Comparison of ENCODE assay signal across 18 cellular contexts in the genomic region with DNA sequence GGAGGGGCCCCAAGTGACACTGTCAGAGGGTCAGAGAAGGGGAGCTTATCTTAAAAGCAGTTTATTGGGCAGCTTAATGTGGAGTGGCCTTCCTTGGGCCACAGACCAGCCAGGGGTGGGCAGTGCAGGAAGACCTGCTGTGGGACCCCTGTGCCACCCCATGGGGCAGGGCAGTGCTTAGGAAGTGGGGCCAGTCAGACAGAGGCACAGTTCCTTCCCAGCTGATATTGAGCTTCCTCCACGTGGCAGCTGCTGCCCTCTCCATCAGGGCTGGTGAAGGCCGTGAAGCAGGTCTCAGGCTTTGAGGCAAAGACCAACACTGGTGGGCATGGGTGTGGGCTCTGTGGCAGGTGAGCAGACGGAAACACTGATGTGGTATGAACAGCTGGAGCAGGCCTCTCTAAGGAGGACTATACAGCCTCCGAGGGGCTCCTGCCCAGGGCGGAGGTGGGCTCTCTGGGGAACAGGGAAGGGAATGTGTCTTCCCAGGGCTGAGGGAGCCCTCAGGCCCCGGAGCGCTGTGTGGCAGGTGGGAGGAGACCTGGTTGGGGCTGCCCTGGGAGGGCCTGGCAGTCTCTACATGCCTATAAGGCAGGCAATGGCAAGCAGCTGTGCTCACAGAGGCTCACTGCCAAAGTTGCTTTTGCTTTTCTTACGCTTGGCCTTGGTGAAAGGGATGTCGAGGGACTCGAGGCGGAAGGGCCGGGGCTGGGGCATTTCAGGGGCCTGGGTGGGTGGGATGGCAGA. TPM values are rescaled to one million over a fixed set of nuclear protein-coding genes. Genes with fewer than 3 reads are reported as not detected.
DNase-seq lines count a peak whose midpoint lies in the region; ATAC-seq, FAIRE-seq and TF ChIP-seq lines count a peak whose summit lies in the region.
"Had no signal": no experiment of that assay in that cellular context is flagged by ENCODE, and none has a peak within 500 bp of the region (broad histone marks: within the 10 kb centered on the region; RNA-seq: fewer than 3 reads in every experiment).

No MANE protein-coding gene starts in this region.

- peaks cover 3% of the 10 kb centered on the region for H3K36me3 ChIP-seq in bronchial epithelial cell (ENCODE audit: control insufficient read depth, insufficient read depth, low read length)
- no peaks in the 10 kb centered on the region for H3K36me3 ChIP-seq in vagina

- TF ChIP-seq CTCF in bronchial epithelial cell (IDR thresholded peaks at IDR 0.05; ENCODE audit: insufficient read depth, low read length, severe bottlenecking) (no peak), nephron progenitor cell (IDR thresholded peaks at IDR 0.05) (no peak), vagina (IDR thresholded peaks at IDR 0.05) (no peak), lower leg skin (IDR thresholded peaks at IDR 0.05) (no peak)
- no peak for TF ChIP-seq CTCF in activated CD8-positive, alpha-beta T cell treated with anti-CD3 and anti-CD28 coated beads for 36 hours (IDR thresholded peaks at IDR 0.05)

- H3K27me3 ChIP-seq in right cardiac atrium (ENCODE audit: control insufficient read depth, insufficient read depth), result no peaks in the 10 kb centered on the region
- H3K27me3 ChIP-seq in bronchial epithelial cell (ENCODE audit: control insufficient read depth, insufficient read depth, low read length), result no peaks in the 10 kb centered on the region
- H3K27me3 ChIP-seq in vagina, result no peaks in the 10 kb centered on the region

- WGBS in right cardiac atrium, result 73% methylated on average over 12 of the region's 12 CpGs
- WGBS in lower leg skin, 2 donors, result 54 to 58% methylated on average over 12 of the region's 12 CpGs

- ATAC-seq in left ventricle myocardium superior (no peak), right cardiac atrium (no peak)
- no peak for ATAC-seq in activated CD8-positive, alpha-beta T cell treated with anti-CD3 and anti-CD28 coated beads for 36 hours
- ATAC-seq: A549, HepG2 had no signal

- peak; percentile 47 for FAIRE-seq in bronchial epithelial cell (lab: Jason Lieb, UNC)
- FAIRE-seq: A549, HepG2, RCC 7860 had no signal

- POLR2A ChIA-PET in activated CD8-positive, alpha-beta T cell treated with anti-CD3 and anti-CD28 coated beads for 36 hours (lab: Charles Lee), result interaction anchor here (1.2 kb wide), 1 partner anchor 30 kb away, joined by 3 read pairs; no protein-coding TSS in a partner anchor

- H3K4me1 ChIP-seq in right cardiac atrium (ENCODE audit: control insufficient read depth, insufficient read depth, low read length) (no peaks in the 10 kb centered on the region), vagina (peaks cover 41% of the 10 kb centered on the region)

- no peak overlapping the region for H3K27ac ChIP-seq in right cardiac atrium (ENCODE audit: low read length)
- H3K27ac ChIP-seq in vagina, result peak overlapping the region; percentile 0
- H3K27ac ChIP-seq: A549, KMS-11 had no signal

- peak; percentile 17 for DNase-seq in left ventricle myocardium superior
- no peak for DNase-seq in right cardiac atrium
- DNase-seq in bronchial epithelial cell (ENCODE audit: low read depth), result no peak
- no peak for DNase-seq in nephron progenitor cell
- DNase-seq in vagina (ENCODE audit: extremely low spot score in 2 of 2), result no peak
- no peak for DNase-seq in lower leg skin (ENCODE audit: low spot score in 2 of 2)
- DNase-seq in NCI-H146 (lab: John Stamatoyannopoulos, UW), result no peak
- DNase-seq in activated CD8-positive, alpha-beta T cell treated with anti-CD3 and anti-CD28 coated beads for 36 hours, result no peak
- DNase-seq: C1 segment of cervical spinal cord, DMS53, NCI-H1092, NCI-H2081 treated with DMSO at 0.1 percent for 48 hours, NCI-H510A treated with DMSO at 0.1 percent for 48 hours, SIG-M5 had no signal

- H3K4me1 Mint-ChIP-seq in nephron progenitor cell, result peaks cover 30% of the 10 kb centered on the region
- peaks cover 28% of the 10 kb centered on the region for H3K4me1 Mint-ChIP-seq in activated CD8-positive, alpha-beta T cell treated with anti-CD3 and anti-CD28 coated beads for 36 hours (ENCODE audit: low read depth)

- CTCF ChIA-PET in activated CD8-positive, alpha-beta T cell treated with anti-CD3 and anti-CD28 coated beads for 36 hours (lab: Charles Lee), result interaction anchor here (1.3 to 1.4 kb wide), 2 partner anchors 25 to 33 kb away, joined by 5 read pairs; no protein-coding TSS in a partner anchor

- peaks cover 3% of the 10 kb centered on the region for H3K9me3 Mint-ChIP-seq in nephron progenitor cell
- H3K9me3 Mint-ChIP-seq in activated CD8-positive, alpha-beta T cell treated with anti-CD3 and anti-CD28 coated beads for 36 hours, result no peaks in the 10 kb centered on the region

- H3K9me3 ChIP-seq in right cardiac atrium (ENCODE audit: control insufficient read depth, low read length) (no peaks in the 10 kb centered on the region), vagina (no peaks in the 10 kb centered on the region)
- H3K9me3 ChIP-seq: A549 had no signal

- TF ChIP-seq POLR2A in vagina (IDR thresholded peaks at IDR 0.05), result no peak
- TF ChIP-seq POLR2A in lower leg skin (IDR thresholded peaks at IDR 0.05), result no peak

- H3K4me3 ChIP-seq in right cardiac atrium (ENCODE audit: low read length), result no peak overlapping the region
- no peak overlapping the region for H3K4me3 ChIP-seq in bronchial epithelial cell (ENCODE audit: low read depth, low read length)
- no peak overlapping the region for H3K4me3 ChIP-seq in vagina
- no peak overlapping the region for H3K4me3 ChIP-seq in lower leg skin (ENCODE audit: low read depth, poor library complexity, severe bottlenecking)
- H3K4me3 ChIP-seq: A549 had no signal

- H3K27ac Mint-ChIP-seq in nephron progenitor cell, result peak overlapping the region; percentile 57
- no peak overlapping the region for H3K27ac Mint-ChIP-seq in activated CD8-positive, alpha-beta T cell treated with anti-CD3 and anti-CD28 coated beads for 36 hours

- peaks cover 7% of the 10 kb centered on the region for H3K36me3 Mint-ChIP-seq in nephron progenitor cell (ENCODE audit: low read depth)
- H3K36me3 Mint-ChIP-seq in activated CD8-positive, alpha-beta T cell treated with anti-CD3 and anti-CD28 coated beads for 36 hours (ENCODE audit: low read depth), result peaks cover 16% of the 10 kb centered on the region

- intact Hi-C loops in left ventricle myocardium superior (cut with micrococcal nuclease) (no loop called here), right cardiac atrium (cut with DNase I) (no loop called here), vagina (cut with DNase I) (no loop called here), lower leg skin (cut with DNase I; ENCODE audit: low total_unique reads) (no loop called here)
- intact Hi-C loops in activated CD8-positive, alpha-beta T cell treated with anti-CD3 and anti-CD28 coated beads for 36 hours (cut with micrococcal nuclease), result no loop called here

- H3K27me3 Mint-ChIP-seq in nephron progenitor cell (ENCODE audit: low read depth, poor library complexity), result no peaks in the 10 kb centered on the region
- no peaks in the 10 kb centered on the region for H3K27me3 Mint-ChIP-seq in activated CD8-positive, alpha-beta T cell treated with anti-CD3 and anti-CD28 coated beads for 36 hours

- no peak overlapping the region for H3K4me3 Mint-ChIP-seq in nephron progenitor cell
- no peak overlapping the region for H3K4me3 Mint-ChIP-seq in activated CD8-positive, alpha-beta T cell treated with anti-CD3 and anti-CD28 coated beads for 36 hours

RNA-seq across cellular contexts. Expression of a gene that starts 3.0 kb away (rescaled TPM):
- total RNA-seq in left ventricle myocardium superior, result 135 TPM
- 100 to 1,000 TPM; 107 to 143 (median 124) TPM for total RNA-seq in right cardiac atrium
- 123 TPM for polyA plus RNA-seq in right cardiac atrium
- 288 and 346 TPM in 2 replicates for total RNA-seq in bronchial epithelial cell
- 84.5 TPM for total RNA-seq in vagina
- 100 to 1,000 TPM in 2 of 4 donors, 10 to 100 TPM in 2; 72.4 to 146 (median 113) TPM for total RNA-seq in lower leg skin
- total RNA-seq in activated CD8-positive, alpha-beta T cell treated with anti-CD3 and anti-CD28 coated beads for 36 hours, result 100 to 1,000 TPM; 140 to 159 TPM

RNA-seq across cellular contexts. Expression of a gene that starts 30.9 kb away (rescaled TPM):
- total RNA-seq in left ventricle myocardium superior, result 261 TPM
- 100 to 1,000 TPM; 143 to 161 (median 156) TPM for total RNA-seq in right cardiac atrium
- 215 TPM for polyA plus RNA-seq in right cardiac atrium
- total RNA-seq in bronchial epithelial cell, result 61.1 and 73.0 TPM in 2 replicates
- 113 TPM for total RNA-seq in vagina
- total RNA-seq in lower leg skin, result 100 to 1,000 TPM; 149 to 173 (median 161) TPM
- 1 to 10 TPM; 2.7 to 3.3 TPM for total RNA-seq in activated CD8-positive, alpha-beta T cell treated with anti-CD3 and anti-CD28 coated beads for 36 hours

RNA-seq across cellular contexts. Expression of a gene that starts 53.7 kb away (rescaled TPM):
- total RNA-seq in left ventricle myocardium superior (3.5 TPM), right cardiac atrium (1 to 10 TPM; 2.0 to 4.8 (median 3.6) TPM), bronchial epithelial cell (1.0 and 3.2 TPM in 2 replicates), vagina (2.5 TPM), lower leg skin (1 to 10 TPM in 3 of 4 donors, under 1 TPM in 1; 0.30 to 5.7 (median 2.2) TPM)
- 6.4 TPM for polyA plus RNA-seq in right cardiac atrium
- total RNA-seq in activated CD8-positive, alpha-beta T cell treated with anti-CD3 and anti-CD28 coated beads for 36 hours, result not detected

Comparison
In these comparisons a context has a peak if more than half of its experiments do, and no peak if none do; other contexts are left out.
1. RNA of a gene that starts 30.9 kb away (total RNA-seq): 261 TPM in left ventricle myocardium superior (single experiment), 149 to 173 TPM in lower leg skin, 143 to 161 TPM in right cardiac atrium, 113 TPM in vagina (single experiment) and 61.1 to 73.0 TPM in bronchial epithelial cell; 2.7 to 3.3 TPM in activated CD8-positive, alpha-beta T cell treated with anti-CD3 and anti-CD28 coated beads for 36 hours; every median in the first group is over 10 times any median in the second.